ENCODE assay signal across 11 cellular contexts in the genomic region with DNA sequence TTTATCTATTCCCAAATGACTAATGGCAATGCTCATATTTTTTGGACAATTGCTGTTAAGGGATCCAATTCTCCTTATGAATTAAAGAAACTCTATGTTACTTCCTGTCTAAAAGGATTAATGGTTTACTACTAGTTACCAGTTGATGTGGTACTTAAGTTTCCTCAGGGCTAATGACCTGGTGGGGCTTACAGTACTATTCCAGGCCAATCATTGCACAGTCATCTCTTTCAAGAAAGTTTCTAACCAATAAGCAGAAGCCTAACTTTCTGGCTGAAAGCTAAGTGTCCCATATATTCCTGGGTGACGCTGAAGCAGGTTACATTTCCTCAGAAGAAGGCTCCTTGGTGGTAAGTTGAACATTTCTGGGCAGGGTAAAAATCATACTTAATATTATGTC. TPM values are rescaled to one million over a fixed set of nuclear protein-coding genes. Genes with fewer than 3 reads are reported as not detected.
"Had no signal": no experiment of that assay in that cellular context is flagged by ENCODE, and none has a peak within 500 bp of the region (broad histone marks: within the 10 kb centered on the region; RNA-seq: fewer than 3 reads in every experiment).

A gene (plus strand): TSS at position 322 of the 400 bp plus-strand sequence. CDS start 1,418 bp downstream, outside the sequence.

- H3K4me3 ChIP-seq: GM23248, HAP-1 had no signal

- H3K9me3 Mint-ChIP-seq: HFFc6 had no signal

- H3K4me1 Mint-ChIP-seq: IgD-negative memory B cell had no signal

- H3K9ac ChIP-seq: GM23248 had no signal

- H3K4me3 Mint-ChIP-seq: HFFc6, IgD-negative memory B cell had no signal

- H3K9me3 ChIP-seq: HAP-1 had no signal

- DNase-seq: GM23248, GOT3, H7, HFFc6 had no signal

- H3K27ac Mint-ChIP-seq: HFFc6, IgD-negative memory B cell had no signal

- FAIRE-seq: HepG2 had no signal

- ATAC-seq: HCT116, HepG2 had no signal

- H3K36me3 ChIP-seq: HAP-1 had no signal

- H3K27ac ChIP-seq: GM23248, HL-60 had no signal

- H3K36me3 Mint-ChIP-seq: IgD-negative memory B cell had no signal

RNA-seq across cellular contexts. Expression of the gene that starts here (rescaled TPM):
- total RNA-seq: GM23248, H4, HepG2, HFFc6, HT1080 had no signal
- polyA plus RNA-seq: GM23248, HepG2, IgD-negative memory B cell had no signal
